Comparison of ENCODE assay signal across 36 cellular contexts in genomic region chr16:64641343-64641742, GRCh38.
"Had no signal": no experiment of that assay in that cellular context is flagged by ENCODE, and none has a peak within 500 bp of the region (broad histone marks: within the 10 kb centered on the region; RNA-seq: fewer than 3 reads in every experiment).

No MANE protein-coding gene starts in this region.

- DNase-seq: Karpas-422, Kasumi-1, MG63, MM.1S, MV-4-11, NCI-H1048, NCI-H1092, NCI-H1092 treated with DMSO at 0.1 percent for 48 hours, NCI-H1105, NCI-H1105 treated with DMSO at 0.1 percent for 48 hours, NCI-H1417, NCI-H1417 treated with DMSO at 0.1 percent for 48 hours, NCI-H1436, NCI-H1436 treated with DMSO at 0.1 percent for 48 hours, NCI-H146, NCI-H1694, NCI-H1694 treated with DMSO at 0.1 percent for 48 hours, NCI-H187, NCI-H187 treated with DMSO at 0.1 percent for 48 hours, NCI-H1930, NCI-H2029, NCI-H2029 treated with DMSO at 0.1 percent for 48 hours, NCI-H2081, NCI-H2081 treated with DMSO at 0.1 percent for 48 hours, NCI-H2107, NCI-H2171, NCI-H2171 treated with DMSO at 0.1 percent for 48 hours, NCI-H2227 treated with DMSO at 0.1 percent for 48 hours, NCI-H226, NCI-H345, NCI-H446, NCI-H446 treated with DMSO at 0.1 percent for 48 hours, NCI-H510A, NCI-H510A treated with DMSO at 0.1 percent for 48 hours, NCI-H524, NCI-H524 treated with DMSO at 0.1 percent for 48 hours had no signal

- H3K27me3 ChIP-seq: MG63 had no signal

- H3K36me3 ChIP-seq: MG63 had no signal

- H3K4me3 ChIP-seq: MG63 had no signal

- H3K9me3 ChIP-seq: MG63 had no signal
